ENCODE assay signal across 8 cellular contexts in the genomic region with DNA sequence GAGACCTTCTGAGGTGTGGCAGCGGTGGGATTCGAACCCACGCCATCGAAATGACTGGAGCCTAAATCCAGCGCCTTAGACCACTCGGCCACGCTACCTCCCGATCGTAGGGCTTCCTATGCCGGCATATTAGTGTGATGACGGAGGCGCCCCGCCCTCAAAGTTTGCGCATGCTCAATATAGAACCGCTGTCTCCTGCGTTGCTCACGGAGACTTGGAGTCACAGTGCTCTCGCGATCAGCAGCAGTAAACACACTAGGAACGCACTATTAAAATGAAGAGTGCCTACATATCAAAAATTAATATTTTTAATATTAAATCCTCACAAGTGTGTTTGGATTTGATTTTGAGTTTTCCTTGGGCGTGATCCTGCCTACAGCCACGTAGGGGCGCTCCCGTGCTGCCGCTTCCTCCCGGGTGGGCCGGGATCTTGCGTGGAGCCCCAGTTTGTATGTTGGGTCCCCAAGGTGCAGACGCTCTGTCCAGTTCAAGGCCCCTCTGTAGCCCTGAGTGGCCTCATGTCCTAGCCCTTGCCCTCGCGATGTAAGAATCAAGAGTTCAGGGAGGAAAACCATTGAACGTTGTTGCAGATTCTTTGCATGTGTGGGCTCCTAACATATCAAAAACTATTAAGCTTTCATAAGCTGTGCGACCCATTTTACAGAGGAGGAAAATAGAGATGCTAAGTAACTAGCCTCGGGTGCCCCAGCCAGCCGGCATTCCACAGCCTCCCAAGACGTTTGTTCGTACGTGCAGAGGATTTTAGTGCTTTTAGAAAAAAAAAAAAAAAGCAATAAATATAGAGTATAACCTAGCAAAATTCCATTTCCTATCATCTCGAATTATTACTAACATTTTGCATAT. TPM values are rescaled to one million over a fixed set of nuclear protein-coding genes. Genes with fewer than 3 reads are reported as not detected.
DNase-seq lines count a peak whose midpoint lies in the region; ATAC-seq and TF ChIP-seq lines count a peak whose summit lies in the region.

No MANE protein-coding gene starts in this region.

- H3K9ac ChIP-seq in mucosa of stomach (ENCODE audit: low read length) = peak overlapping the region; percentile 49

- peaks cover 47% of the 10 kb centered on the region for H3K4me1 Mint-ChIP-seq in activated T-cell treated with anti-CD3 and anti-CD28 coated beads, Interleukin-2, amount 50 U/mL, for 4 hours (ENCODE audit: low read depth)

- H3K4me3 ChIP-seq in esophagus (ENCODE audit: low read depth in 1 of 2, low read length in 2 of 2) (peak overlapping the region; percentile 47 to 64), mucosa of stomach (ENCODE audit: low read length) (peak overlapping the region; percentile 22)

- ATAC-seq in GM18867 (IDR thresholded peaks at IDR 0.05; ENCODE audit: unreplicated experiment) = peak; percentile 23
- ATAC-seq in activated T-cell treated with anti-CD3 and anti-CD28 coated beads, Interleukin-2, amount 50 U/mL, for 4 hours = peak; percentile 16 to 18

- H3K36me3 Mint-ChIP-seq in activated T-cell treated with anti-CD3 and anti-CD28 coated beads, Interleukin-2, amount 50 U/mL, for 4 hours (ENCODE audit: insufficient read depth) = no peaks in the 10 kb centered on the region

- H3K36me3 ChIP-seq in esophagus (ENCODE audit: control insufficient read depth in 2 of 2, insufficient read depth in 2 of 2, low read length in 1 of 2) = no peaks in the 10 kb centered on the region
- no peaks in the 10 kb centered on the region for H3K36me3 ChIP-seq in mucosa of stomach (ENCODE audit: control insufficient read depth, insufficient read depth, low read length)

- WGBS in esophagus, 2 donors = 2% methylated on average over 39 of the region's 39 CpGs

- H3K4me1 ChIP-seq in esophagus (ENCODE audit: control insufficient read depth in 2 of 2, insufficient read depth in 2 of 2, low read length in 1 of 2) = no peaks in the 10 kb centered on the region
- H3K4me1 ChIP-seq in mucosa of stomach (ENCODE audit: control insufficient read depth, insufficient read depth, low read length) = peaks cover 40% of the 10 kb centered on the region

- peak overlapping the region; percentile 83 for H3K4me3 Mint-ChIP-seq in activated T-cell treated with anti-CD3 and anti-CD28 coated beads, Interleukin-2, amount 50 U/mL, for 4 hours

- H3K27ac ChIP-seq in esophagus (ENCODE audit: low read depth in 2 of 2, low read length in 1 of 2) = peak overlapping the region; percentile 60 to 69

- H3K27me3 ChIP-seq in esophagus (ENCODE audit: control insufficient read depth in 1 of 2, insufficient read depth in 2 of 2, low read length in 2 of 2) (no peaks in the 10 kb centered on the region), mucosa of stomach (ENCODE audit: control insufficient read depth, insufficient read depth, low read length) (no peaks in the 10 kb centered on the region)

- H3K9me3 ChIP-seq in esophagus (ENCODE audit: control insufficient read depth in 2 of 2, insufficient read depth in 1 of 2, low read depth in 1 of 2, low read length in 1 of 2) (no peaks in the 10 kb centered on the region), mucosa of stomach (ENCODE audit: control insufficient read depth, low read length) (no peaks in the 10 kb centered on the region)

- DNase-seq in A172 (ENCODE audit: low spot score) (peak; percentile 92), KG1 (lab: John Stamatoyannopoulos, UW) (peak; percentile 93)
- peak; percentile 90 for DNase-seq in activated T-cell treated with anti-CD3 and anti-CD28 coated beads, Interleukin-2, amount 50 U/mL, for 4 hours
- DNase-seq in stimulated activated CD8-positive, alpha-beta memory T cell treated with anti-CD3 and anti-CD28 coated beads, Interleukin-4, amount 100 ng/mL, for 24 hours (ENCODE audit: low read depth) = peak; percentile 77

- H3K27me3 Mint-ChIP-seq in activated T-cell treated with anti-CD3 and anti-CD28 coated beads, Interleukin-2, amount 50 U/mL, for 4 hours (ENCODE audit: low read depth) = peaks cover 2% of the 10 kb centered on the region

- peaks cover 5% of the 10 kb centered on the region for H3K9me3 Mint-ChIP-seq in activated T-cell treated with anti-CD3 and anti-CD28 coated beads, Interleukin-2, amount 50 U/mL, for 4 hours

TF ChIP-seq in PFSK-1, 5 proteins besides CTCF, POLR2A, EP300 and RAD21:
- TF ChIP-seq, protein P1, sequence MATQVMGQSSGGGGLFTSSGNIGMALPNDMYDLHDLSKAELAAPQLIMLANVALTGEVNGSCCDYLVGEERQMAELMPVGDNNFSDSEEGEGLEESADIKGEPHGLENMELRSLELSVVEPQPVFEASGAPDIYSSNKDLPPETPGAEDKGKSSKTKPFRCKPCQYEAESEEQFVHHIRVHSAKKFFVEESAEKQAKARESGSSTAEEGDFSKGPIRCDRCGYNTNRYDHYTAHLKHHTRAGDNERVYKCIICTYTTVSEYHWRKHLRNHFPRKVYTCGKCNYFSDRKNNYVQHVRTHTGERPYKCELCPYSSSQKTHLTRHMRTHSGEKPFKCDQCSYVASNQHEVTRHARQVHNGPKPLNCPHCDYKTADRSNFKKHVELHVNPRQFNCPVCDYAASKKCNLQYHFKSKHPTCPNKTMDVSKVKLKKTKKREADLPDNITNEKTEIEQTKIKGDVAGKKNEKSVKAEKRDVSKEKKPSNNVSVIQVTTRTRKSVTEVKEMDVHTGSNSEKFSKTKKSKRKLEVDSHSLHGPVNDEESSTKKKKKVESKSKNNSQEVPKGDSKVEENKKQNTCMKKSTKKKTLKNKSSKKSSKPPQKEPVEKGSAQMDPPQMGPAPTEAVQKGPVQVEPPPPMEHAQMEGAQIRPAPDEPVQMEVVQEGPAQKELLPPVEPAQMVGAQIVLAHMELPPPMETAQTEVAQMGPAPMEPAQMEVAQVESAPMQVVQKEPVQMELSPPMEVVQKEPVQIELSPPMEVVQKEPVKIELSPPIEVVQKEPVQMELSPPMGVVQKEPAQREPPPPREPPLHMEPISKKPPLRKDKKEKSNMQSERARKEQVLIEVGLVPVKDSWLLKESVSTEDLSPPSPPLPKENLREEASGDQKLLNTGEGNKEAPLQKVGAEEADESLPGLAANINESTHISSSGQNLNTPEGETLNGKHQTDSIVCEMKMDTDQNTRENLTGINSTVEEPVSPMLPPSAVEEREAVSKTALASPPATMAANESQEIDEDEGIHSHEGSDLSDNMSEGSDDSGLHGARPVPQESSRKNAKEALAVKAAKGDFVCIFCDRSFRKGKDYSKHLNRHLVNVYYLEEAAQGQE (IDR thresholded peaks at IDR 0.05; ENCODE audit: insufficient read depth in 1 of 2, low read depth in 2 of 2, low read length in 2 of 2) = no peak
- TF ChIP-seq TAF1 (IDR thresholded peaks at IDR 0.05; ENCODE audit: borderline replicate concordance, insufficient read depth, low read length) = peak; percentile 33; the same call in 1 of the 2 replicates

RNA-seq across cellular contexts. Expression of a gene that starts 10.2 kb away (rescaled TPM):
- 7.8 and 9.2 TPM in 2 replicates for total RNA-seq in A172 (2014; rRNA removed; shearing (Covaris generic))
- polyA plus RNA-seq in PFSK-1 (2012; ENCODE audit: insufficient read length, low read depth) = 13.4 TPM
- total RNA-seq in activated T-cell treated with anti-CD3 and anti-CD28 coated beads, Interleukin-2, amount 50 U/mL, for 4 hours = 10 to 100 TPM; 17.8 to 22.8 (median 19.1) TPM
- polyA plus RNA-seq in esophagus = 1 to 10 TPM; 4.6 to 6.9 TPM

RNA-seq across cellular contexts. Expression of a gene that starts 33.6 kb away (rescaled TPM):
- not detected in 2 replicates for total RNA-seq in A172 (2014; rRNA removed; shearing (Covaris generic))
- polyA plus RNA-seq in PFSK-1 (2012; ENCODE audit: insufficient read length, low read depth) = not detected
- total RNA-seq in activated T-cell treated with anti-CD3 and anti-CD28 coated beads, Interleukin-2, amount 50 U/mL, for 4 hours = not detected
- under 1 TPM in 1 of 2 donors, not detected in 1; 0.04 TPM for polyA plus RNA-seq in esophagus

Comparison
In these comparisons a context has a peak if more than half of its experiments do, and no peak if none do; other contexts are left out.
1. Peak in every context shown above with its lines: DNase-seq, ATAC-seq, H3K4me3 ChIP-seq and H3K27ac ChIP-seq.